ENCODE assay signal across 8 cellular contexts in the genomic region with DNA sequence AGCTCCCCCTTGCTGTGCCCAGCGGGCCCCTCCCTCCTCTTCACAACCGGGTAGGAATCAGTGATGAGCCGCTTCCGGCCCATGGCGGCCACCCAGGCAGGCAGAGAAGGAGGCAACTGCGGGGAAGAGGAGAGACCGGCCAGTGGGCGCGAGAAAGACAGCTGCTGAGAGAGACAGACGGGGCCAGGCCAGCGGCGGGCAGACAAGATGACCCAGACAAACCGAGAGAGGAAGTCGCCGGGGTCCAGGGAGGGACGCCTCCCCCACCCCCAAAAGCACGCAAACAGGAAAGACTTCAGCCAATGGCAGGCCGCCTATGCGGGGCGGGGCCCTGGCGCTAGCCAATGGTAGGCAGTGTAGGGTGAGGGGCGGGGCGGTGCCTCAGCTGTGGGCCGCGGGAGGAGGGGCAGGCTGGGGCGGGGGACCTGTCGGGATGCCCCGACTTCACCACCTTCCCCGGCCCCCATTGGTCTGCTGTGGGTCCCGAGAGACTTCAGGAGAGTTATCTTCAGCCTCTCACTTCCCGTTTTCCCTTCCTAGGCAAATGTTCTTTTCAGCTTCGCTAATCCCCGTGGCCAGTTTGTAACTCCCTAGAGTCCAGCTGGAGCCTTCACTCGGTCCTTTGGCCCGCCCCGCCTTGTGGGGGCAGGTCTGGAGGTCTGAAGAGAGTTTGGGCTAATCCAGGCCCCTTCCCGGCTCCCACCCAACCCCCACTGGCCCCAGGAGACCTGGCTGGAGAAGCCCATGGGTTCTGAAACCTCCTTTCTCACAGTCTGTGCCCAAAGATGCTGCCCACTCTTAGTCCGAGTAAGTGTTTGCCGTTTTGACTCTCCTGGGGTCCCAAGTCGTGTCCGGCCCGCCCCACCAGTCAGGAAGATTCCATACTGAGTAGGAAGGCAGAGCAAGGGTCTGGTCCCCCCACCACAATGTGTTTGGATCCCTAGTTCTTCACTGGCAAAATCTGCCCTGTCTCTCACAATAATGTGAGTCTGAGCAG. TPM values are rescaled to one million over a fixed set of nuclear protein-coding genes. Genes with fewer than 3 reads are reported as not detected.
DNase-seq lines count a peak whose midpoint lies in the region; TF ChIP-seq lines count a peak whose summit lies in the region.

A gene (minus strand): TSS at position 230 of the 997 bp plus-strand sequence. CDS start 147 bp downstream, at position 83.

- TF ChIP-seq CTCF in GM20000 (IDR thresholded peaks at IDR 0.05; ENCODE audit: extremely low read depth, missing control alignments) = no peak

- DNase-seq in CMK (ENCODE audit: low read depth) = peak; percentile 98
- DNase-seq in GM20000 (ENCODE audit: low spot score) = peak; percentile 94
- DNase-seq in HS-5 (ENCODE audit: low read depth) = peak; percentile 76
- peak; percentile 41 for DNase-seq in NK-92 (lab: John Stamatoyannopoulos, UW; ENCODE audit: unreplicated experiment)
- peak; percentile 83 to 96 for DNase-seq in activated CD8-positive, alpha-beta memory T cell treated with anti-CD3 and anti-CD28 coated beads for 1 hour (ENCODE audit: extremely low read depth in 1 of 2, low read depth in 1 of 2)
- peak; percentile 93 for DNase-seq in effector CD4-positive, alpha-beta T cell
- DNase-seq in lung microvascular endothelial cell (ENCODE audit: low read depth in 2 of 2) = peak; percentile 96
- peak; percentile 92 to 93 (median 92) for DNase-seq in stimulated activated CD4-positive, alpha-beta T cell treated with anti-CD3 and anti-CD28 coated beads, TNF-alpha, amount 100 ng/mL, for 4 hours (ENCODE audit: low read depth in 3 of 3)

RNA-seq across cellular contexts. Expression of the gene that starts here (rescaled TPM):
- total RNA-seq in lung microvascular endothelial cell = 27.7 and 33.5 TPM in 2 replicates

Comparison
In these comparisons a context has a peak if more than half of its experiments do, and no peak if none do; other contexts are left out.
1. Peak in every context shown above with its lines: DNase-seq.
2. DNase-seq: peak in every context shown above with its lines; median percentile 98 in CMK; 96 in lung microvascular endothelial cell; 94 in GM20000; 93 in effector CD4-positive, alpha-beta T cell; 92 in stimulated activated CD4-positive, alpha-beta T cell treated with anti-CD3 and anti-CD28 coated beads, TNF-alpha, amount 100 ng/mL, for 4 hours; 90 in activated CD8-positive, alpha-beta memory T cell treated with anti-CD3 and anti-CD28 coated beads for 1 hour; 76 in HS-5; 41 in NK-92.